In genomic region chr1:182447124-182447523, GRCh38 we compare ENCODE assay signal across 14 cellular contexts. TPM values are rescaled to one million over a fixed set of nuclear protein-coding genes. Genes with fewer than 3 reads are reported as not detected.
"Had no signal": no experiment of that assay in that cellular context is flagged by ENCODE, and none has a peak within 500 bp of the region (broad histone marks: within the 10 kb centered on the region; RNA-seq: fewer than 3 reads in every experiment).

No MANE protein-coding gene starts in this region.

RNA-seq across cellular contexts. Expression of gene RGSL1, which starts 2.8 kb away (rescaled TPM):
- total RNA-seq: activated B cell treated with CpG ODN at 0.5 μM for 24 hours; activated CD4-positive, alpha-beta memory T cell treated with anti-CD3 and anti-CD28 coated beads for 36 hours; activated CD4-positive, alpha-beta memory T cell treated with anti-CD3 and anti-CD28 coated beads, Interleukin-2, amount 10 ng/mL, durations not matched to agents 7 days and 5 days; activated CD4-positive, alpha-beta T cell treated with anti-CD3 and anti-CD28 coated beads for 36 hours; activated CD4-positive, alpha-beta T cell treated with anti-CD3 and anti-CD28 coated beads, Interleukin-2, amount 10 ng/mL, durations not matched to agents 24 days and 14 days; activated CD4-positive, alpha-beta T cell treated with anti-CD3 and anti-CD28 coated beads, Interleukin-2, amount 10 ng/mL, durations not matched to agents 7 days and 5 days; activated CD8-positive, alpha-beta memory T cell treated with anti-CD3 and anti-CD28 coated beads for 36 hours; activated CD8-positive, alpha-beta memory T cell treated with anti-CD3 and anti-CD28 coated beads, Interleukin-2, amount 10 ng/mL, durations not matched to agents 7 days and 5 days; activated CD8-positive, alpha-beta T cell treated with anti-CD3 and anti-CD28 coated beads for 36 hours; activated CD8-positive, alpha-beta T cell treated with anti-CD3 and anti-CD28 coated beads, Interleukin-2, amount 10 ng/mL, durations not matched to agents 7 days and 5 days; T-cell; T-helper 1 cell treated with Interleukin-12 subunit alpha and Interleukin-12 subunit beta and Interleukin-4 antibody, amounts not matched to agents 30 ng/mL and 1 ng/mL, for 36 hours; T-helper 17 cell; T-helper 2 cell treated with Interferon-gamma antibody and Interleukin-4, amounts not matched to agents 100 ng/mL and 5 ng/mL, for 36 hours had no signal

RNA-seq across cellular contexts. Expression of gene TEDDM1, which starts 46.7 kb away (rescaled TPM):
- total RNA-seq: activated B cell treated with CpG ODN at 0.5 μM for 24 hours; activated CD4-positive, alpha-beta memory T cell treated with anti-CD3 and anti-CD28 coated beads for 36 hours; activated CD4-positive, alpha-beta memory T cell treated with anti-CD3 and anti-CD28 coated beads, Interleukin-2, amount 10 ng/mL, durations not matched to agents 7 days and 5 days; activated CD4-positive, alpha-beta T cell treated with anti-CD3 and anti-CD28 coated beads for 36 hours; activated CD4-positive, alpha-beta T cell treated with anti-CD3 and anti-CD28 coated beads, Interleukin-2, amount 10 ng/mL, durations not matched to agents 24 days and 14 days; activated CD4-positive, alpha-beta T cell treated with anti-CD3 and anti-CD28 coated beads, Interleukin-2, amount 10 ng/mL, durations not matched to agents 7 days and 5 days; activated CD8-positive, alpha-beta memory T cell treated with anti-CD3 and anti-CD28 coated beads for 36 hours; activated CD8-positive, alpha-beta memory T cell treated with anti-CD3 and anti-CD28 coated beads, Interleukin-2, amount 10 ng/mL, durations not matched to agents 7 days and 5 days; activated CD8-positive, alpha-beta T cell treated with anti-CD3 and anti-CD28 coated beads for 36 hours; activated CD8-positive, alpha-beta T cell treated with anti-CD3 and anti-CD28 coated beads, Interleukin-2, amount 10 ng/mL, durations not matched to agents 7 days and 5 days; T-cell; T-helper 1 cell treated with Interleukin-12 subunit alpha and Interleukin-12 subunit beta and Interleukin-4 antibody, amounts not matched to agents 30 ng/mL and 1 ng/mL, for 36 hours; T-helper 17 cell; T-helper 2 cell treated with Interferon-gamma antibody and Interleukin-4, amounts not matched to agents 100 ng/mL and 5 ng/mL, for 36 hours had no signal
